10 cellular contexts compared by ENCODE assay signal in genomic region chr19:10593820-10594637, GRCh38. TPM values are rescaled to one million over a fixed set of nuclear protein-coding genes. Genes with fewer than 3 reads are reported as not detected.
DNase-seq lines count a peak whose midpoint lies in the region; ATAC-seq and TF ChIP-seq lines count a peak whose summit lies in the region.
"Had no signal": no experiment of that assay in that cellular context is flagged by ENCODE, and none has a peak within 500 bp of the region (broad histone marks: within the 10 kb centered on the region; RNA-seq: fewer than 3 reads in every experiment).

No MANE protein-coding gene starts in this region.

- peak; percentile 50 for ATAC-seq in HG03060 (IDR thresholded peaks at IDR 0.05; ENCODE audit: low read depth, unreplicated experiment)
- ATAC-seq in HG02840 (IDR thresholded peaks at IDR 0.05; ENCODE audit: low FRiP score, unreplicated experiment): no peak
- no peak for ATAC-seq in activated T-cell treated with anti-CD3 and anti-CD28 coated beads, Interleukin-2, amount 50 U/mL, for 72 hours (replicated peaks in 1 of 2)

- DNase-seq in CD1c-positive myeloid dendritic cell (ENCODE audit: extremely low spot score) (peak; percentile 42), neural crest cell (ENCODE audit: low read depth, low spot score) (no peak), NCI-H2196 treated with DMSO at 0.1 percent for 48 hours (lab: John Stamatoyannopoulos, UW; ENCODE audit: unreplicated experiment) (no peak), NCI-H187 (lab: John Stamatoyannopoulos, UW) (no peak)
- no peak for DNase-seq in activated T-cell treated with anti-CD3 and anti-CD28 coated beads, Interleukin-2, amount 50 U/mL, for 72 hours
- DNase-seq: activated gamma-delta T cell, NCI-H526 treated with DMSO at 0.1 percent for 48 hours had no signal

- H3K4me1 Mint-ChIP-seq in neural crest cell: peaks cover 10% of the 10 kb centered on the region
- H3K4me1 Mint-ChIP-seq in activated T-cell treated with anti-CD3 and anti-CD28 coated beads, Interleukin-2, amount 50 U/mL, for 72 hours (ENCODE audit: low read depth): peaks cover 19% of the 10 kb centered on the region

- no peaks in the 10 kb centered on the region for H3K9me3 Mint-ChIP-seq in neural crest cell
- no peaks in the 10 kb centered on the region for H3K9me3 Mint-ChIP-seq in activated T-cell treated with anti-CD3 and anti-CD28 coated beads, Interleukin-2, amount 50 U/mL, for 72 hours

- no peaks in the 10 kb centered on the region for H3K36me3 Mint-ChIP-seq in neural crest cell (ENCODE audit: low read depth)
- H3K36me3 Mint-ChIP-seq in activated T-cell treated with anti-CD3 and anti-CD28 coated beads, Interleukin-2, amount 50 U/mL, for 72 hours (ENCODE audit: insufficient read depth in 2 of 2): no peaks in the 10 kb centered on the region

- peak overlapping the region; percentile 57 for H3K27ac Mint-ChIP-seq in neural crest cell (ENCODE audit: unreplicated experiment)
- no peak overlapping the region for H3K27ac Mint-ChIP-seq in activated T-cell treated with anti-CD3 and anti-CD28 coated beads, Interleukin-2, amount 50 U/mL, for 72 hours

- peak overlapping the region; percentile 28 for H3K4me3 Mint-ChIP-seq in neural crest cell
- no peak overlapping the region for H3K4me3 Mint-ChIP-seq in activated T-cell treated with anti-CD3 and anti-CD28 coated beads, Interleukin-2, amount 50 U/mL, for 72 hours

- TF ChIP-seq CTCF in neural crest cell (conservative IDR thresholded peaks at IDR 0.05): no peak

- peaks cover 13% of the 10 kb centered on the region for H3K27me3 Mint-ChIP-seq in neural crest cell (ENCODE audit: low read depth)
- H3K27me3 Mint-ChIP-seq in activated T-cell treated with anti-CD3 and anti-CD28 coated beads, Interleukin-2, amount 50 U/mL, for 72 hours (ENCODE audit: low read depth): no peaks in the 10 kb centered on the region

- peak overlapping the region; percentile 94 for H3K27ac ChIP-seq in cingulate gyrus (ENCODE audit: low read depth, low read length)

RNA-seq across cellular contexts. Expression of gene AP1M2, which starts 6.9 kb away (rescaled TPM):
- total RNA-seq in neural crest cell: not detected in 2 replicates
- not detected for total RNA-seq in activated T-cell treated with anti-CD3 and anti-CD28 coated beads, Interleukin-2, amount 50 U/mL, for 72 hours

RNA-seq across cellular contexts. Expression of gene CDKN2D, which starts 25.2 kb away (rescaled TPM):
- 8.7 and 9.5 TPM in 2 replicates for total RNA-seq in neural crest cell
- 10 to 100 TPM; 69.6 to 72.8 TPM for total RNA-seq in activated T-cell treated with anti-CD3 and anti-CD28 coated beads, Interleukin-2, amount 50 U/mL, for 72 hours

RNA-seq across cellular contexts. Expression of gene KRI1, which starts 28.2 kb away (rescaled TPM):
- 41.2 and 42.5 TPM in 2 replicates for total RNA-seq in neural crest cell
- total RNA-seq in activated T-cell treated with anti-CD3 and anti-CD28 coated beads, Interleukin-2, amount 50 U/mL, for 72 hours: 10 to 100 TPM; 48.4 to 61.7 TPM

RNA-seq across cellular contexts. Expression of gene SLC44A2, which starts 31.3 kb away (rescaled TPM):
- 94.5 and 99.5 TPM in 2 replicates for total RNA-seq in neural crest cell
- total RNA-seq in activated T-cell treated with anti-CD3 and anti-CD28 coated beads, Interleukin-2, amount 50 U/mL, for 72 hours: 100 to 1,000 TPM; 131 to 148 TPM

RNA-seq across cellular contexts. Expression of gene ATG4D, which starts 50.3 kb away (rescaled TPM):
- 53.3 and 56.7 TPM in 2 replicates for total RNA-seq in neural crest cell
- 10 to 100 TPM; 35.4 to 37.0 TPM for total RNA-seq in activated T-cell treated with anti-CD3 and anti-CD28 coated beads, Interleukin-2, amount 50 U/mL, for 72 hours
